ENCODE assay signal across 16 cellular contexts in the genomic region with DNA sequence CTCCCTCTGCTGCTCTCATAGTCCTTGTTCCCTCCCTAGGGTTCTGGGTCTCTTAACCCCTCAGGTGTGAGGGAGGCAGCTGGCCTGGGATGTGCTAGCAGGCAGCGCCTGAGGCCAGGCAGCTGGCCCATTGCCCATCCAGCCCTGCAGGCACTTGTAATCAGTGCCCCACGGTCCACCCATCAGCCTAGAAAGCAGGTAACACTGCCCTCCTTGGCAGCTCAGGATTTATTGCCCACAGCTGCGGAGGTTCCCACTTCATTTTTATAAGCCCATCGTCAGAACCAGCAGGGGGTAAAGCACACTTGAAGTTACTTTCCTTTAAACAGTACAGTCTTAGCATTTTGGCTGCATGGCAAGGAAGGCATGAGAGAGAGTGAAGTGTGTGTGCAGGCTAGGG.
DNase-seq lines count a peak whose midpoint lies in the region; ATAC-seq, FAIRE-seq and TF ChIP-seq lines count a peak whose summit lies in the region.
"Had no signal": no experiment of that assay in that cellular context is flagged by ENCODE, and none has a peak within 500 bp of the region (broad histone marks: within the 10 kb centered on the region; RNA-seq: fewer than 3 reads in every experiment).

No MANE protein-coding gene starts in this region.

- H3K27me3 ChIP-seq in pancreas (no peaks in the 10 kb centered on the region), BE2C (peaks cover 61% of the 10 kb centered on the region)

- H3K36me3 ChIP-seq in HEK293 (ENCODE audit: control insufficient read depth in 2 of 2, insufficient read depth in 1 of 2, low read length in 2 of 2) (no peaks in the 10 kb centered on the region), pancreas (no peaks in the 10 kb centered on the region), BE2C (no peaks in the 10 kb centered on the region)

- H3K27ac ChIP-seq in HEK293 (ENCODE audit: extremely low read depth, low read depth, low read length) (peak overlapping the region; percentile 16; the same call in 1 of the 2 replicates), pancreas (peak overlapping the region; percentile 11 to 63 (median 56))

- H3K4me1 ChIP-seq in HEK293 (ENCODE audit: control insufficient read depth, insufficient read depth, low read length): peaks cover 19% of the 10 kb centered on the region
- peaks cover 19 to 26% (median 23%) of the 10 kb centered on the region in 3 donors for H3K4me1 ChIP-seq in pancreas
- H3K4me1 ChIP-seq in BE2C: peaks cover 6% of the 10 kb centered on the region

- intact Hi-C loops in pancreas (cut with DNase I): no loop called here

- DNase-seq in NCI-H187 treated with DMSO at 0.1 percent for 48 hours (lab: John Stamatoyannopoulos, UW): peak; percentile 95
- peak; percentile 61 for DNase-seq in NCI-H748 treated with DMSO at 0.1 percent for 48 hours (lab: John Stamatoyannopoulos, UW)
- peak; percentile 81 to 89 (median 85) for DNase-seq in pancreas
- no peak for DNase-seq in activated CD4-positive, CD25-positive, alpha-beta regulatory T cell treated with anti-CD3 and anti-CD28 coated beads, Interleukin-2, amount 50 U/mL, for 72 hours
- no peak for DNase-seq in stimulated activated CD4-positive, alpha-beta T cell treated with anti-CD3 and anti-CD28 coated beads, Interleukin-4, amount 100 ng/mL, for 1 hour
- DNase-seq in BE2C: no peak
- no peak for DNase-seq in GM19240 (ENCODE audit: insufficient read length, low spot score)
- DNase-seq: activated CD4-positive, alpha-beta T cell treated with anti-CD3 and anti-CD28 coated beads, Interleukin-2, amount 50 U/mL, for 48 hours; AML-193; HCEC 1CT; occipital lobe; Right ventricle myocardium superior had no signal

- no peak for FAIRE-seq in pancreas (lab: Jason Lieb, UNC)
- FAIRE-seq: colon, islet of Langerhans had no signal

- no peak overlapping the region for H3K4me3 ChIP-seq in HEK293 (ENCODE audit: low read depth, low read length)
- no peak overlapping the region for H3K4me3 ChIP-seq in pancreas
- H3K4me3 ChIP-seq in BE2C (ENCODE audit: low read depth, low read length): no peak overlapping the region
- H3K4me3 ChIP-seq: smooth muscle cell had no signal

- H3K9me3 ChIP-seq in HEK293 (ENCODE audit: control insufficient read depth, insufficient read depth, low read depth, low read length): no peaks in the 10 kb centered on the region
- H3K9me3 ChIP-seq in pancreas: no peaks in the 10 kb centered on the region
- no peaks in the 10 kb centered on the region for H3K9me3 ChIP-seq in BE2C

- peak; percentile 81 to 88 (median 86) for ATAC-seq in pancreas

- WGBS in pancreas, 2 donors: 7 to 8% methylated on average over 4 of the region's 4 CpGs

- TF ChIP-seq CTCF in HEK293 (tag by site-specific recombination; IDR thresholded peaks at IDR 0.05): no peak
- TF ChIP-seq CTCF in pancreas (IDR thresholded peaks at IDR 0.05): no peak
- no peak for TF ChIP-seq CTCF in BE2C (IDR thresholded peaks at IDR 0.05; ENCODE audit: low read depth, low read length)

- CTCF ChIA-PET in HEK293 (lab: Yijun Ruan, JAX): interaction anchor here (0.6 to 3.6 kb wide), 5 partner anchors 9 to 233 kb away, joined by 3 to 13 read pairs (median 3); no protein-coding TSS in a partner anchor

- POLR2A ChIA-PET in HEK293 (lab: Yijun Ruan, JAX): no interaction called here

TF ChIP-seq in HEK293, 187 proteins besides CTCF, POLR2A, EP300 and RAD21 (continues in another document):
- TF ChIP-seq ZNF398 (tag by site-specific recombination; IDR thresholded peaks at IDR 0.05) (peak; percentile 78), ZNF580 (tag by site-specific recombination; IDR thresholded peaks at IDR 0.05) (peak; percentile 32; the same call in 1 of the 2 replicates), PRDM6 (tag by site-specific recombination; IDR thresholded peaks at IDR 0.05) (peak; percentile 72; the same call in 1 of the 2 replicates), ZNF623 (tag by site-specific recombination; IDR thresholded peaks at IDR 0.05) (no peak), OSR2 (tag by site-specific recombination; IDR thresholded peaks at IDR 0.05) (peak; percentile 69), SP2 (tag by site-specific recombination; IDR thresholded peaks at IDR 0.05) (peak; percentile 44), ZNF660 (tag by site-specific recombination; IDR thresholded peaks at IDR 0.05) (no peak), ZSCAN30 (tag by site-specific recombination; IDR thresholded peaks at IDR 0.05) (peak; percentile 60), ZNF629 (tag by site-specific recombination; IDR thresholded peaks at IDR 0.05) (peak; percentile 58)
- TF ChIP-seq, protein P1, sequence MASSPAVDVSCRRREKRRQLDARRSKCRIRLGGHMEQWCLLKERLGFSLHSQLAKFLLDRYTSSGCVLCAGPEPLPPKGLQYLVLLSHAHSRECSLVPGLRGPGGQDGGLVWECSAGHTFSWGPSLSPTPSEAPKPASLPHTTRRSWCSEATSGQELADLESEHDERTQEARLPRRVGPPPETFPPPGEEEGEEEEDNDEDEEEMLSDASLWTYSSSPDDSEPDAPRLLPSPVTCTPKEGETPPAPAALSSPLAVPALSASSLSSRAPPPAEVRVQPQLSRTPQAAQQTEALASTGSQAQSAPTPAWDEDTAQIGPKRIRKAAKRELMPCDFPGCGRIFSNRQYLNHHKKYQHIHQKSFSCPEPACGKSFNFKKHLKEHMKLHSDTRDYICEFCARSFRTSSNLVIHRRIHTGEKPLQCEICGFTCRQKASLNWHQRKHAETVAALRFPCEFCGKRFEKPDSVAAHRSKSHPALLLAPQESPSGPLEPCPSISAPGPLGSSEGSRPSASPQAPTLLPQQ (tag by site-specific recombination; IDR thresholded peaks at IDR 0.05): peak; percentile 61; the same call in 1 of the 2 replicates
- TF ChIP-seq, protein P2, sequence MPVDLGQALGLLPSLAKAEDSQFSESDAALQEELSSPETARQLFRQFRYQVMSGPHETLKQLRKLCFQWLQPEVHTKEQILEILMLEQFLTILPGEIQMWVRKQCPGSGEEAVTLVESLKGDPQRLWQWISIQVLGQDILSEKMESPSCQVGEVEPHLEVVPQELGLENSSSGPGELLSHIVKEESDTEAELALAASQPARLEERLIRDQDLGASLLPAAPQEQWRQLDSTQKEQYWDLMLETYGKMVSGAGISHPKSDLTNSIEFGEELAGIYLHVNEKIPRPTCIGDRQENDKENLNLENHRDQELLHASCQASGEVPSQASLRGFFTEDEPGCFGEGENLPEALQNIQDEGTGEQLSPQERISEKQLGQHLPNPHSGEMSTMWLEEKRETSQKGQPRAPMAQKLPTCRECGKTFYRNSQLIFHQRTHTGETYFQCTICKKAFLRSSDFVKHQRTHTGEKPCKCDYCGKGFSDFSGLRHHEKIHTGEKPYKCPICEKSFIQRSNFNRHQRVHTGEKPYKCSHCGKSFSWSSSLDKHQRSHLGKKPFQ (tag by site-specific recombination; IDR thresholded peaks at IDR 0.05): peak; percentile 97

Comparison
In these comparisons a context has a peak if more than half of its experiments do, and no peak if none do; other contexts are left out.
1. DNase-seq: peak in NCI-H187 treated with DMSO at 0.1 percent for 48 hours (single experiment), NCI-H748 treated with DMSO at 0.1 percent for 48 hours (single experiment) and pancreas (6 of 6); none in activated CD4-positive, CD25-positive, alpha-beta regulatory T cell treated with anti-CD3 and anti-CD28 coated beads, Interleukin-2, amount 50 U/mL, for 72 hours (single experiment), stimulated activated CD4-positive, alpha-beta T cell treated with anti-CD3 and anti-CD28 coated beads, Interleukin-4, amount 100 ng/mL, for 1 hour (single experiment), BE2C (single experiment) and GM19240 (single experiment).